In genomic region chr2:46803911-46804670, GRCh38 we compare ENCODE assay signal across 10 cellular contexts.
DNase-seq lines count a peak whose midpoint lies in the region; ATAC-seq, FAIRE-seq and TF ChIP-seq lines count a peak whose summit lies in the region.
"Had no signal": no experiment of that assay in that cellular context is flagged by ENCODE, and none has a peak within 500 bp of the region (broad histone marks: within the 10 kb centered on the region; RNA-seq: fewer than 3 reads in every experiment).

No MANE protein-coding gene starts in this region.

- CTCF ChIA-PET in activated CD4-positive, alpha-beta memory T cell treated with anti-CD3 and anti-CD28 coated beads, Interleukin-2, amount 10 ng/mL, durations not matched to agents 7 days and 5 days (lab: Charles Lee): no interaction called here

- peak; percentile 86 for FAIRE-seq in HTR-8/SVneo (lab: Jason Lieb, UNC)

- no peaks in the 10 kb centered on the region for H3K9me3 Mint-ChIP-seq in activated CD4-positive, alpha-beta memory T cell treated with anti-CD3 and anti-CD28 coated beads, Interleukin-2, amount 10 ng/mL, durations not matched to agents 7 days and 5 days

- no peaks in the 10 kb centered on the region for H3K27me3 ChIP-seq in colonic mucosa

- no peak overlapping the region for H3K4me3 ChIP-seq in colonic mucosa

- no peaks in the 10 kb centered on the region for H3K36me3 ChIP-seq in colonic mucosa

- no peaks in the 10 kb centered on the region for H3K36me3 Mint-ChIP-seq in activated CD4-positive, alpha-beta memory T cell treated with anti-CD3 and anti-CD28 coated beads, Interleukin-2, amount 10 ng/mL, durations not matched to agents 7 days and 5 days (ENCODE audit: low read depth)
- H3K36me3 Mint-ChIP-seq: CD4-positive, CD25-positive, alpha-beta regulatory T cell had no signal

- no peaks in the 10 kb centered on the region for H3K9me3 ChIP-seq in colonic mucosa

- DNase-seq in AG08396 (ENCODE audit: low spot score): peak; percentile 83
- peak; percentile 72 for DNase-seq in HTR-8/SVneo (ENCODE audit: insufficient read length, low spot score)
- DNase-seq in colonic mucosa: peak; percentile 18
- peak; percentile 4 for DNase-seq in mucosa of gallbladder (ENCODE audit: low spot score)
- DNase-seq in activated T-cell treated with anti-CD3 and anti-CD28 coated beads for 4 hours: no peak
- no peak for DNase-seq in activated CD4-positive, alpha-beta memory T cell treated with anti-CD3 and anti-CD28 coated beads, Interleukin-2, amount 10 ng/mL, durations not matched to agents 7 days and 5 days
- DNase-seq: activated T-cell treated with anti-CD3 and anti-CD28 coated beads, Interleukin-2, amount 50 U/mL, for 1 hour; CD4-positive, CD25-positive, alpha-beta regulatory T cell had no signal

- POLR2A ChIA-PET in activated CD4-positive, alpha-beta memory T cell treated with anti-CD3 and anti-CD28 coated beads, Interleukin-2, amount 10 ng/mL, durations not matched to agents 7 days and 5 days (lab: Charles Lee): no interaction called here

- H3K4me1 ChIP-seq in colonic mucosa: no peaks in the 10 kb centered on the region

- H3K4me1 Mint-ChIP-seq in activated CD4-positive, alpha-beta memory T cell treated with anti-CD3 and anti-CD28 coated beads, Interleukin-2, amount 10 ng/mL, durations not matched to agents 7 days and 5 days: no peaks in the 10 kb centered on the region
- H3K4me1 Mint-ChIP-seq: CD4-positive, CD25-positive, alpha-beta regulatory T cell had no signal

- intact Hi-C loops in colonic mucosa (cut with DNase I): loop anchor here (5.0 kb wide), 1 partner anchor 73 kb away; no protein-coding TSS in a partner anchor

- TF ChIP-seq CTCF in colonic mucosa (IDR thresholded peaks at IDR 0.05): no peak

- no peak overlapping the region for H3K27ac Mint-ChIP-seq in activated CD4-positive, alpha-beta memory T cell treated with anti-CD3 and anti-CD28 coated beads, Interleukin-2, amount 10 ng/mL, durations not matched to agents 7 days and 5 days
- H3K27ac Mint-ChIP-seq: CD4-positive, CD25-positive, alpha-beta regulatory T cell had no signal

- no peak for ATAC-seq in GM19351 (IDR thresholded peaks at IDR 0.05; ENCODE audit: unreplicated experiment)
- ATAC-seq in HG02973 (IDR thresholded peaks at IDR 0.05; ENCODE audit: unreplicated experiment): no peak

- peaks cover 8% of the 10 kb centered on the region for H3K27me3 Mint-ChIP-seq in activated CD4-positive, alpha-beta memory T cell treated with anti-CD3 and anti-CD28 coated beads, Interleukin-2, amount 10 ng/mL, durations not matched to agents 7 days and 5 days

- H3K27ac ChIP-seq in colonic mucosa: no peak overlapping the region

- no peak overlapping the region for H3K9ac ChIP-seq in colonic mucosa (ENCODE audit: low read depth in 2 of 2, low read length in 2 of 2)

- no peak overlapping the region for H3K4me3 Mint-ChIP-seq in activated CD4-positive, alpha-beta memory T cell treated with anti-CD3 and anti-CD28 coated beads, Interleukin-2, amount 10 ng/mL, durations not matched to agents 7 days and 5 days
- H3K4me3 Mint-ChIP-seq: CD4-positive, CD25-positive, alpha-beta regulatory T cell had no signal

Comparison
In these comparisons a context has a peak if more than half of its experiments do, and no peak if none do; other contexts are left out.
1. DNase-seq: peak in AG08396 (single experiment), HTR-8/SVneo (single experiment), colonic mucosa (single experiment) and mucosa of gallbladder (single experiment); none in activated T-cell treated with anti-CD3 and anti-CD28 coated beads for 4 hours (single experiment) and activated CD4-positive, alpha-beta memory T cell treated with anti-CD3 and anti-CD28 coated beads, Interleukin-2, amount 10 ng/mL, durations not matched to agents 7 days and 5 days (single experiment).